In genomic region chr5:123091258-123091987, GRCh38 we compare ENCODE assay signal across 14 cellular contexts. TPM values are rescaled to one million over a fixed set of nuclear protein-coding genes. Genes with fewer than 3 reads are reported as not detected.
DNase-seq lines count a peak whose midpoint lies in the region; ATAC-seq, FAIRE-seq and TF ChIP-seq lines count a peak whose summit lies in the region.
"Had no signal": no experiment of that assay in that cellular context is flagged by ENCODE, and none has a peak within 500 bp of the region (broad histone marks: within the 10 kb centered on the region; RNA-seq: fewer than 3 reads in every experiment).

No MANE protein-coding gene starts in this region.

- no peaks in the 10 kb centered on the region for H4K20me1 ChIP-seq in K562 (replicated peaks; ENCODE audit: control insufficient read depth, insufficient read depth, low read length)
- H4K20me1 ChIP-seq in GM23248 (ENCODE audit: insufficient read depth): no peaks in the 10 kb centered on the region

- H3K27ac ChIP-seq in cardiac muscle cell (no peak overlapping the region), K562 (ENCODE audit: extremely low read depth, low read depth, low read length) (no peak overlapping the region), lower lobe of right lung (peak overlapping the region; percentile 67), upper lobe of left lung (peak overlapping the region; percentile 29 to 81 (median 68)), GM23248 (no peak overlapping the region)

- no peaks in the 10 kb centered on the region for H3K9me1 ChIP-seq in K562 (ENCODE audit: control insufficient read depth, insufficient read depth, low read length)

- no TSS peak for BruUV-seq in K562 (replicated peaks; lab: Mats Ljungman, UMichigan)

- POLR2A ChIA-PET in K562 (lab: Yijun Ruan, JAX): interaction anchor here (0.8 kb wide), 1 partner anchor 9 kb away, joined by 3 read pairs; no protein-coding TSS in a partner anchor

- DNase-seq in cardiac muscle cell (ENCODE audit: low read depth in 1 of 2, low spot score in 1 of 2) (no peak), Right ventricle myocardium inferior (ENCODE audit: missing footprints) (no peak), K562 (ENCODE audit: extremely low read depth in 1 of 4, low spot score in 3 of 4) (no peak), lower lobe of right lung (no peak), upper lobe of left lung (no peak), NCI-H2196 (lab: John Stamatoyannopoulos, UW; ENCODE audit: unreplicated experiment) (no peak), COLO829 (ENCODE audit: low spot score) (no peak), GM23248 (no peak)
- DNase-seq: activated CD4-positive, alpha-beta T cell treated with anti-CD3 and anti-CD28 coated beads for 36 hours; activated naive CD4-positive, alpha-beta T cell treated with Interleukin-2 at 50 U/mL for 16 hours; hippocampal formation; stimulated activated CD4-positive, alpha-beta T cell treated with anti-CD3 and anti-CD28 coated beads, Interleukin-15, amount 100 ng/mL, for 24 hours had no signal

- intact Hi-C loops in Right ventricle myocardium inferior (cut with DNase I) (no loop called here), K562 (cut with micrococcal nuclease) (no loop called here), lower lobe of right lung (cut with DNase I) (no loop called here)

- no peaks in the 10 kb centered on the region for H3K9me3 ChIP-seq in cardiac muscle cell (ENCODE audit: low read depth)
- no peaks in the 10 kb centered on the region for H3K9me3 ChIP-seq in K562 (replicated peaks; ENCODE audit: control insufficient read depth, insufficient read depth, low read depth, low read length)
- H3K9me3 ChIP-seq in lower lobe of right lung: no peaks in the 10 kb centered on the region
- no peaks in the 10 kb centered on the region for H3K9me3 ChIP-seq in upper lobe of left lung
- H3K9me3 ChIP-seq in GM23248 (ENCODE audit: low read depth): no peaks in the 10 kb centered on the region

- in situ Hi-C loops in K562 (cut with MboI): no loop called here
- in situ Hi-C loops in GM23248 (cut with MboI): no loop called here

- TF ChIP-seq CTCF in cardiac muscle cell (IDR thresholded peaks at IDR 0.05; ENCODE audit: low read depth, low read length) (no peak), K562 (IDR thresholded peaks at IDR 0.05 in 2 of 3, conservative IDR thresholded peaks at IDR 0.05 in 1 of 3; ENCODE audit: insufficient read depth in 2 of 3, low read depth in 1 of 3, low read length in 3 of 3) (no peak), lower lobe of right lung (IDR thresholded peaks at IDR 0.05) (no peak), upper lobe of left lung (IDR thresholded peaks at IDR 0.05) (no peak)

- H3K36me3 ChIP-seq in cardiac muscle cell (no peaks in the 10 kb centered on the region), K562 (ENCODE audit: control insufficient read depth, insufficient read depth, low read length) (no peaks in the 10 kb centered on the region), lower lobe of right lung (no peaks in the 10 kb centered on the region), upper lobe of left lung (no peaks in the 10 kb centered on the region), GM23248 (ENCODE audit: low read depth) (no peaks in the 10 kb centered on the region)

- no peak for FAIRE-seq in K562 (lab: Jason Lieb, UNC)
- FAIRE-seq: G401.6, H54 had no signal

- H3K27me3 ChIP-seq in cardiac muscle cell (peaks cover 100% of the 10 kb centered on the region), K562 (ENCODE audit: control insufficient read depth in 2 of 2, insufficient read depth in 2 of 2, low read length in 2 of 2) (peaks cover 56 to 64% of the 10 kb centered on the region in 2 experiments), lower lobe of right lung (ENCODE audit: low read depth) (peaks cover 92% of the 10 kb centered on the region), upper lobe of left lung (peaks cover 0 to 71% (median 44%) of the 10 kb centered on the region in 4 donors), GM23248 (replicated peaks; ENCODE audit: insufficient read depth) (peaks cover 32% of the 10 kb centered on the region)

- H3K9ac ChIP-seq in K562 (ENCODE audit: insufficient read depth in 1 of 2, low read depth in 2 of 2, low read length in 2 of 2) (no peak overlapping the region), GM23248 (no peak overlapping the region)

- ATAC-seq in Right ventricle myocardium inferior: no peak
- no peak for ATAC-seq in K562
- ATAC-seq in lower lobe of right lung: no peak
- no peak for ATAC-seq in upper lobe of left lung (ENCODE audit: low FRiP score in 2 of 2)
- ATAC-seq: activated CD4-positive, alpha-beta T cell treated with anti-CD3 and anti-CD28 coated beads for 36 hours had no signal

- H2AFZ ChIP-seq in K562 (ENCODE audit: low read depth, low read length) (no peak overlapping the region), GM23248 (no peak overlapping the region)

- TF ChIP-seq RAD21 in K562 (CRISPR knock-in tag; conservative IDR thresholded peaks at IDR 0.05 in 1 of 2, IDR thresholded peaks at IDR 0.05 in 1 of 2): no peak

- no peaks in the 10 kb centered on the region for H3K79me2 ChIP-seq in K562 (ENCODE audit: control insufficient read depth, insufficient read depth, low read length)
- H3K79me2 ChIP-seq in GM23248 (ENCODE audit: insufficient read depth): no peaks in the 10 kb centered on the region

- H3F3A ChIP-seq in GM23248 (ENCODE audit: insufficient read depth): no peaks in the 10 kb centered on the region

- TF ChIP-seq EP300 in K562 (IDR thresholded peaks at IDR 0.05; ENCODE audit: low read length) (no peak), upper lobe of left lung (IDR thresholded peaks at IDR 0.05) (no peak)

- CTCF ChIA-PET in K562 (lab: Yijun Ruan, JAX; ENCODE audit: low intra/inter-chr PET ratio): no interaction called here

- H3K4me2 ChIP-seq in K562 (ENCODE audit: insufficient read depth, low read length) (no peak overlapping the region), GM23248 (ENCODE audit: unreplicated experiment) (no peak overlapping the region)

- no peaks in the 10 kb centered on the region for H3K9me2 ChIP-seq in GM23248 (ENCODE audit: insufficient read depth)

- H3K4me1 ChIP-seq in cardiac muscle cell (ENCODE audit: low read depth) (peaks cover 20% of the 10 kb centered on the region), K562 (replicated peaks in 1 of 2; ENCODE audit: control insufficient read depth in 2 of 2, insufficient read depth in 2 of 2, low read length in 2 of 2) (peaks cover 0 to 28% of the 10 kb centered on the region in 2 experiments; a peak in 2 of 5 replicates), lower lobe of right lung (peaks cover 28% of the 10 kb centered on the region), upper lobe of left lung (peaks cover 25 to 62% (median 27%) of the 10 kb centered on the region in 4 donors), GM23248 (ENCODE audit: insufficient read depth) (no peaks in the 10 kb centered on the region)

- WGBS in K562 (ENCODE audit: insufficient coverage, low coverage, missing lambda C conversion rate): 39% methylated on average over 17 of the region's 17 CpGs
- 17 to 21% methylated on average over 17 of the region's 17 CpGs for WGBS in upper lobe of left lung, 2 donors
- 56 to 58% methylated on average over 17 of the region's 17 CpGs for WGBS in GM23248 (ENCODE audit: low coverage in 1 of 2, low lambda C conversion rate in 2 of 2, missing lambda C conversion rate in 2 of 2), 2 experiments

- no peak for TF ChIP-seq POLR2A in K562 (conservative IDR thresholded peaks at IDR 0.05)
- no peak for TF ChIP-seq POLR2A in upper lobe of left lung (IDR thresholded peaks at IDR 0.05)

- H3K4me3 ChIP-seq in cardiac muscle cell (peak overlapping the region; percentile 69), K562 (no peak overlapping the region), lower lobe of right lung (peak overlapping the region; percentile 62), upper lobe of left lung (peak overlapping the region in 3 of 4 donors; percentile 48 to 61 (median 58)), GM23248 (no peak overlapping the region)

RNA-seq across cellular contexts. Expression of gene PRDM6, which starts 2.4 kb away (rescaled TPM):
- total RNA-seq in cardiac muscle cell (1.1 and 2.4 TPM in 2 replicates), Right ventricle myocardium inferior (0.81 TPM), K562 (2014; rRNA removed) (0.05 TPM in 1 of 2 replicates, not detected in the other), K562 (2014; rRNA removed; fragmentation: Illumina TruSeq; extraction: Trizol) (not detected in 2 replicates), K562 (2015; rRNA removed; fragmentation: Illumina TruSeq; extraction: Trizol) (not detected in 2 replicates), K562 (2021) (not detected in 2 replicates), lower lobe of right lung (6.7 TPM), upper lobe of left lung (10 to 100 TPM in 1 of 6 donors, 1 to 10 TPM in 5; 2.8 to 12.8 (median 3.6) TPM)
- polyA plus RNA-seq in cardiac muscle cell (1.0 TPM in 2 replicates), K562 (2011; rRNA removed) (not detected in 2 replicates), K562 (2014; fragmentation: Illumina TruSeq; extraction: Trizol) (0.07 TPM in 1 of 2 replicates, not detected in the other), K562 (2014; fragmentation: Nextera tagmentation; extraction: Ambion mirVana) (under 1 TPM in 1 of 2 experiments, not detected in 1; 0.01 TPM), K562 (2014; rRNA removed) (0.01 TPM in 1 of 2 replicates, not detected in the other), GM23248 (2016; fragmentation: Nextera tagmentation; extraction: Ambion mirVana) (0.59 and 1.1 TPM in 2 replicates)
- not detected in 2 replicates for total RNA-seq in K562 (2011; cell fraction: chromatin; rRNA removed; ENCODE audit: low replicate concordance)
- not detected in 2 replicates for total RNA-seq in K562 (2011; cell fraction: nucleolus; rRNA removed)
- total RNA-seq in K562 (2011; cell fraction: nucleoplasm; rRNA removed): not detected in 2 replicates
- polyA plus RNA-seq in K562 (2011; cell fraction: cytosol; rRNA removed): not detected in 2 replicates
- polyA plus RNA-seq in K562 (2011; cell fraction: nucleus; rRNA removed): 0.01 TPM in 1 of 2 replicates, not detected in the other
- polyA plus RNA-seq in K562 (2012): 0.03 TPM in 1 of 2 replicates, not detected in the other
- not detected in 2 replicates for polyA minus RNA-seq in K562 (2011; rRNA and poly(A)+ RNA removed)
- not detected in 2 replicates for polyA minus RNA-seq in K562 (2011; cell fraction: cytosol; rRNA and poly(A)+ RNA removed)
- polyA minus RNA-seq in K562 (2011; cell fraction: nucleus; rRNA and poly(A)+ RNA removed): not detected in 2 replicates
- 0.13 and 0.22 TPM in 2 replicates for total RNA-seq in GM23248 (2014; rRNA removed; shearing (Covaris generic))
- total RNA-seq: activated CD4-positive, alpha-beta T cell treated with anti-CD3 and anti-CD28 coated beads for 36 hours had no signal

RNA-seq across cellular contexts. Expression of gene PPIC, which starts 54.9 kb away (rescaled TPM):
- 110 and 118 TPM in 2 replicates for total RNA-seq in cardiac muscle cell
- polyA plus RNA-seq in cardiac muscle cell: 276 and 293 TPM in 2 replicates
- 46.0 TPM for total RNA-seq in Right ventricle myocardium inferior
- 1.1 and 2.8 TPM in 2 replicates for total RNA-seq in K562 (2011; cell fraction: chromatin; rRNA removed; ENCODE audit: low replicate concordance)
- 2.6 and 3.0 TPM in 2 replicates for total RNA-seq in K562 (2011; cell fraction: nucleolus; rRNA removed)
- 3.2 and 3.3 TPM in 2 replicates for total RNA-seq in K562 (2011; cell fraction: nucleoplasm; rRNA removed)
- 2.9 and 3.1 TPM in 2 replicates for total RNA-seq in K562 (2014; rRNA removed)
- total RNA-seq in K562 (2014; rRNA removed; fragmentation: Illumina TruSeq; extraction: Trizol): 3.8 and 4.1 TPM in 2 replicates
- 2.8 and 3.4 TPM in 2 replicates for total RNA-seq in K562 (2015; rRNA removed; fragmentation: Illumina TruSeq; extraction: Trizol)
- 2.5 and 3.4 TPM in 2 replicates for total RNA-seq in K562 (2021)
- 2.7 and 3.7 TPM in 2 replicates for polyA plus RNA-seq in K562 (2011; rRNA removed)
- polyA plus RNA-seq in K562 (2011; cell fraction: cytosol; rRNA removed): 2.2 and 5.0 TPM in 2 replicates
- 0.80 and 2.0 TPM in 2 replicates for polyA plus RNA-seq in K562 (2011; cell fraction: nucleus; rRNA removed)
- polyA plus RNA-seq in K562 (2012): 5.6 and 15.7 TPM in 2 replicates
- 3.5 and 4.4 TPM in 2 replicates for polyA plus RNA-seq in K562 (2014; fragmentation: Illumina TruSeq; extraction: Trizol)
- polyA plus RNA-seq in K562 (2014; fragmentation: Nextera tagmentation; extraction: Ambion mirVana): 1 to 10 TPM; 1.3 to 2.8 TPM
- 3.7 and 4.5 TPM in 2 replicates for polyA plus RNA-seq in K562 (2014; rRNA removed)
- 4.6 and 7.5 TPM in 2 replicates for polyA minus RNA-seq in K562 (2011; rRNA and poly(A)+ RNA removed)
- 1.6 TPM in 2 replicates for polyA minus RNA-seq in K562 (2011; cell fraction: cytosol; rRNA and poly(A)+ RNA removed)
- 0.67 and 1.2 TPM in 2 replicates for polyA minus RNA-seq in K562 (2011; cell fraction: nucleus; rRNA and poly(A)+ RNA removed)
- total RNA-seq in lower lobe of right lung: 39.5 TPM
- total RNA-seq in upper lobe of left lung: 10 to 100 TPM in 5 of 6 donors, 1 to 10 TPM in 1; 8.4 to 46.1 (median 29.2) TPM
- total RNA-seq in GM23248 (2014; rRNA removed; shearing (Covaris generic)): 116 and 128 TPM in 2 replicates
- polyA plus RNA-seq in GM23248 (2016; fragmentation: Nextera tagmentation; extraction: Ambion mirVana): 244 and 247 TPM in 2 replicates
- total RNA-seq: activated CD4-positive, alpha-beta T cell treated with anti-CD3 and anti-CD28 coated beads for 36 hours had no signal

Comparison
In these comparisons a context has a peak if more than half of its experiments do, and no peak if none do; other contexts are left out.
1. H3K27ac ChIP-seq: peak in lower lobe of right lung (single experiment) and upper lobe of left lung (4 of 4); none in cardiac muscle cell (single experiment), K562 (single experiment) and GM23248 (single experiment).
2. H3K4me3 ChIP-seq: peak in cardiac muscle cell (single experiment), lower lobe of right lung (single experiment) and upper lobe of left lung (3 of 4); none in K562 (single experiment) and GM23248 (single experiment).